In genomic region chrX:46670316-46670715, GRCh38 we compare ENCODE assay signal across 1 cellular context.
TF ChIP-seq lines count a peak whose summit lies in the region.

No MANE protein-coding gene starts in this region.

TF ChIP-seq in WTC11, 78 proteins besides CTCF, POLR2A, EP300 and RAD21 (continued from another document):
- TF ChIP-seq AFF4 (CRISPR knock-in tag; IDR thresholded peaks at IDR 0.05; ENCODE audit: borderline replicate concordance) = no peak
- no peak for TF ChIP-seq SP1 (CRISPR knock-in tag; conservative IDR thresholded peaks at IDR 0.05)
- TF ChIP-seq NR3C1 (CRISPR knock-in tag; conservative IDR thresholded peaks at IDR 0.05; ENCODE audit: low read depth) = no peak
- TF ChIP-seq ZNF396 (CRISPR knock-in tag; IDR thresholded peaks at IDR 0.05; ENCODE audit: borderline replicate concordance) = no peak
- no peak for TF ChIP-seq IRF2 (CRISPR knock-in tag; IDR thresholded peaks at IDR 0.05; ENCODE audit: borderline replicate concordance, low read depth)
- no peak for TF ChIP-seq PRDM15 (CRISPR knock-in tag; IDR thresholded peaks at IDR 0.05)
- no peak for TF ChIP-seq PREB (CRISPR knock-in tag; IDR thresholded peaks at IDR 0.05; ENCODE audit: borderline replicate concordance)
